In the genomic region with DNA sequence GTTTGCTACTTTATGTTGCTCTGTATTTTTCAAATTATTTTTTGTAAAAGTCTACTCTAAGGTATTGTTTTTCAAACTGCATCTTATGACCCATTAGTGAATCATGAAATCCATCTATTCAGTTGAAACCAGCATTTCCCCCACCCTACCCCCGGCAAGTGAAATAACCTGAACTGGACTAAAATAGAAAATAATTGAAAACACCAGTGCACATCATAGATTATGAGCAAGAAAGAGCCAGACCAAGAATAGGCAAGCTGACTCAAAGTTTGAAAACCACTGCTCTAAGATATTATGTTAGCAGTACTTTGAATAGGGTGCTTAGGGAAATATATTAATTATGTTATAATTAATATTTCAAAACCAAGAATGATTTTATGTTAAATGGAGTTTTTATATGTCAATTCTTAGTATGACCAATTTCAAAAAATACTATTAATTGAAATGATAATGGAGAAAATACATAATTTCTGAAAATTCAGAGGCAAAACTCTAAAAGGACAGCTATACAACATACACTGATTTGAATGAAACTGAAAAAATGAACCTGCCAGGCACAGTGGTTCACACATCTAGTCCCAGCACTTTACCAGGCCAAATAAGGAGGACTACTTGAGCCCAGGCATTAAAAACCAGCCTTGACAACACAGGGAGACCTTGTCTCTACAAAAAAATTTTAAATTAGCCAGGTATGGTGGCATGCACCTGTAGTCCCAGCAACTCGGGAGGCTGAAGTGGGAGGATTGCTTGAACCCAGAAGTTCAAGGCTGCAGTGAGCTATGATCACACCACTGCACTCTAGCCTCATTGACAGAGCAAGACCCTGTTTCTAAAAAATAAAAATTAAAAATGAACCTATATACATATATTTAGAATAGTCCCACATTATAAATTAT, we compare ENCODE assay signal across 1 cellular context.
TF ChIP-seq lines count a peak whose summit lies in the region.

No MANE protein-coding gene starts in this region.

TF ChIP-seq in HepG2, 621 proteins besides CTCF, POLR2A, EP300 and RAD21 (continued from another document):
- no peak for TF ChIP-seq JDP2 (CRISPR knock-in tag; IDR thresholded peaks at IDR 0.05; ENCODE audit: borderline replicate concordance)
- TF ChIP-seq FOXC1 (CRISPR knock-in tag; IDR thresholded peaks at IDR 0.05; ENCODE audit: borderline replicate concordance), result no peak
- TF ChIP-seq ARHGAP35 (CRISPR knock-in tag; IDR thresholded peaks at IDR 0.05; ENCODE audit: borderline replicate concordance), result no peak
- TF ChIP-seq NR2F6 (IDR thresholded peaks at IDR 0.05), result no peak
- no peak for TF ChIP-seq NR2F6 (CRISPR knock-in tag; IDR thresholded peaks at IDR 0.05)
